ENCODE assay signal across 24 cellular contexts in the genomic region with DNA sequence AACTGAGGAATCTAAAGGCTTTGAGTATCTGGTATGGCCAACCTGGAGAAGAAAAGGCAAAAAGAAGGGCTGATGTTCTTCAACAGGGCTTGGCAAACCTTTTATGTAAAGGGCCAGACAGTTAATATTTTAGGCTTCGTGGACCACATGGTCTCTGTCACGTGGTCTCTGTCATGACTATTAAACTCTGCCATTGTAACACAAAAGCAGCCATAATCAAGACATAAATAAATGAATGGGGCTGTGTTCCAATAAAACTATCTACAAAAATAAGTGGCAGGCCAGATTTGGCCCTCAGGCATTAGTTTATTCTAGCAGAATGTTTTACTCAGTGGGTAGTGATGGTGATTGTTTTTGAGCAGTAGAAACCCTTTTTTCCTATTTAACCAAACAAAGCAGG. TPM values are rescaled to one million over a fixed set of nuclear protein-coding genes. Genes with fewer than 3 reads are reported as not detected.
"Had no signal": no experiment of that assay in that cellular context is flagged by ENCODE, and none has a peak within 500 bp of the region (broad histone marks: within the 10 kb centered on the region; RNA-seq: fewer than 3 reads in every experiment).

No MANE protein-coding gene starts in this region.

- H3K9me3 ChIP-seq: SJSA1 had no signal

- FAIRE-seq: RCC 7860 had no signal

- H3K27ac ChIP-seq: SJSA1, SK-N-MC had no signal

- H3K36me3 ChIP-seq: SJSA1 had no signal

- DNase-seq: KBM-7, MV-4-11, NCI-H1048, NCI-H1105, NCI-H1417, NCI-H1436 treated with DMSO at 0.1 percent for 48 hours, NCI-H1694, NCI-H187 treated with DMSO at 0.1 percent for 48 hours, NCI-H2029 treated with DMSO at 0.1 percent for 48 hours, NCI-H2171 treated with DMSO at 0.1 percent for 48 hours, NCI-H2227 treated with DMSO at 0.1 percent for 48 hours, NCI-H524, NCI-H69, NCI-H774, Right ventricle myocardium superior, RPMI8226, SIG-M5 had no signal

- H3K27me3 ChIP-seq: SJSA1 had no signal

- H3K4me3 ChIP-seq: SJSA1, SK-N-MC had no signal

- H3K4me1 ChIP-seq: SJSA1 had no signal

RNA-seq across cellular contexts. Expression of a gene that starts 0.5 kb away (rescaled TPM):
- total RNA-seq: HT-29, LHCN-M2, MCF 10A, NCI-H460, Right ventricle myocardium superior had no signal
